8 cellular contexts compared by ENCODE assay signal in the genomic region with DNA sequence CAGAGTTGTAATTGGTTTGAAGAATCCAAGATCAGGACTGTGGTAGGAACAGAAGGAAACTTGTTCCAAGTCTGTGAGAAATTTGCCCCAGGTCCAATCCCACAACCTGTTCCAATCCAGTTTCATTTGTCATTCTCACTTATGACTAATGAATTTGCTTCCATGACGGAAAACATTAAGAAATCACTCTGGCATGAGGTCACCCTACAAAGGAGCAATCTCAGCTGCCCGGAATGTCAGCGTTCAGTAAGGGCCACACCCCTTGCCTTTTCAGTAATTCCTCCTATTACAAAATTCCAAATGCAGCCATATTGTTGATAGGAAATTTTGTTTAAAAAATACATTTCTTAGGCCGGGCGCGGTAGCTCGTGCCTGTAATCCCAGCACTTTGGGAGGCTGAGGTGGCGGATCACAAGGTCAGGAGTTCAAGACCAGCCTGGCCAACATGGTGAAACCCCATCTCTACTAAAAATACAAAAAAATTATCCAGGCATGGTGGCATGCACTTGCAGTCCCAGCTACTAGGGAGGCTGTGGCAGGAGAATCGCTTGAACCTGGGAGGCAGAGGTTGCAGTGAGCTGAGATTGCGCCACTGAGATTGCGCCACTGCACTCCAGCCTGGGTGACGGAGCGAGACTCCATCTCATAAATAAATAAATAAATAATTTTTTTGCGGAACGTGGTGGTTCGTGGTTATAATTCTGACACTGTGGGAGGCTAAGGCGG. TPM values are rescaled to one million over a fixed set of nuclear protein-coding genes. Genes with fewer than 3 reads are reported as not detected.
DNase-seq lines count a peak whose midpoint lies in the region; ATAC-seq, FAIRE-seq and TF ChIP-seq lines count a peak whose summit lies in the region.
"Not testable (repeated sequence)": the region's sequence is repeated elsewhere in the genome, so short reads cannot be mapped to it uniquely, and the experiment has no call there.

No MANE protein-coding gene starts in this region.

- FAIRE-seq in urothelium cell line (lab: Jason Lieb, UNC): not testable (repeated sequence)

- H3K9me3 ChIP-seq in breast epithelium, prostate gland: not testable (repeated sequence)

- H3K4me3 ChIP-seq in breast epithelium, prostate gland: not testable (repeated sequence)

- peak; percentile 8 for DNase-seq in DMS 273 (lab: John Stamatoyannopoulos, UW; ENCODE audit: unreplicated experiment)
- peak; percentile 22 for DNase-seq in HuH-7 (ENCODE audit: low spot score)
- peak; percentile 60 for DNase-seq in SIG-M5 treated with dmso at 0.1 percent for 504 hours (lab: John Stamatoyannopoulos, UW; ENCODE audit: unreplicated experiment)
- DNase-seq in breast epithelium (ENCODE audit: low spot score in 2 of 2): peak in 1 of 2 donors; percentile 83
- peak; percentile 92 for DNase-seq in fibroblast of the conjunctiva (ENCODE audit: low read depth)
- peak; percentile 33 for DNase-seq in left lobe of liver (ENCODE audit: low spot score)
- peak; percentile 26 for DNase-seq in prostate gland (ENCODE audit: low spot score)
- DNase-seq in urothelium cell line (ENCODE audit: low spot score): peak; percentile 80

- ATAC-seq in left lobe of liver: not testable (repeated sequence)

- H3K27me3 ChIP-seq in breast epithelium; prostate gland (replicated peaks; ENCODE audit: insufficient read depth): not testable (repeated sequence)

- 82% methylated on average over 17 of the region's 17 CpGs for WGBS in prostate gland

- intact Hi-C loops in breast epithelium (cut with DNase I; ENCODE audit: low total_unique reads); prostate gland (cut with DNase I): not testable (repeated sequence)

- H3K4me1 ChIP-seq in breast epithelium; prostate gland (replicated peaks): not testable (repeated sequence)

- not testable (repeated sequence) for TF ChIP-seq CTCF in breast epithelium (IDR thresholded peaks at IDR 0.05); prostate gland (IDR thresholded peaks at IDR 0.05)

- not testable (repeated sequence) for H3K36me3 ChIP-seq in breast epithelium, prostate gland

- H3K27ac ChIP-seq in breast epithelium: peak overlapping the region; percentile 88
- not testable (repeated sequence) for H3K27ac ChIP-seq in prostate gland

- TF ChIP-seq POLR2A in breast epithelium (IDR thresholded peaks at IDR 0.05); prostate gland (IDR thresholded peaks at IDR 0.05): not testable (repeated sequence)

RNA-seq across cellular contexts. Expression of a gene that starts 36.3 kb away (rescaled TPM):
- 10 to 100 TPM; 16.8 to 42.0 (median 30.8) TPM for total RNA-seq in breast epithelium
- total RNA-seq in left lobe of liver: 9.9 TPM
- 10 to 100 TPM; 17.3 to 20.1 TPM for total RNA-seq in prostate gland

RNA-seq across cellular contexts. Expression of a gene that starts 42.0 kb away (rescaled TPM):
- total RNA-seq in breast epithelium (100 to 1,000 TPM in 2 of 3 donors, 10 to 100 TPM in 1; 86.9 to 126 (median 108) TPM), left lobe of liver (38.9 TPM), prostate gland (10 to 100 TPM; 59.9 to 84.1 TPM)
